In the genomic region with DNA sequence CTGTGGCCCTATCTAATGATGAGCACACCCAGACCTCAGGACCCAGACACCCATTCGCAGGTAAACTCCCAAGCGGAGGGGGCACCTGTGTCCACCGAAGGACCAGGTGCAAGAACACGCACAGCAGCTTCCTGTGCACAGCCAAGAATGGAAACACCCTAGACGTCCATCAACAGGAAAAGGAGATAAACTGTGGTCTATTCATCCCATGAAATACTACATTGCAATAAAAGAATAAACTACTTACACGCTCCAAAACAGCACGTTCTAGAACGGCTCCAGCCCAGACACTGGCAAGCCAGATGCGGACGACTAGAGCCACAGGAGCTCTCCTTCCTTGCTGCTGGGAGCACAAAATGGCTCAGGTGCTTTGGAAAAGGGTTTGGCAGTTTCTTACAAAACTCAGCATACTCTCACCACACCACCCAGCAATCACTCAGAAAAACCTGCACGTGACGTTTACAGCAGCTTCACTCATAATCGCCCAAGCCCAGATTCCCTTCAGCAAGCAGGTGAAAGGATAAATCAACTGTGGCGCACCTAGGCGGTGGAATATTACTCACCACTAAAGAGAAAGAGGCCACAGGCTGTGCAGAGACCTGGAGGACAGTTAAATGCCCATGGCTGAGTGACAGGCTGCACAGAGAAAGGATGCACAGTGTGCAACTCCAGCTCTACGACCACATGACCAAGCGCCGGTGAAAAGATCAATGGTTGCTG, we compare ENCODE assay signal across 2 cellular contexts.
TF ChIP-seq lines count a peak whose summit lies in the region.

No MANE protein-coding gene starts in this region.

TF ChIP-seq in IMR-90, 13 proteins besides CTCF, POLR2A, EP300 and RAD21:
- TF ChIP-seq USF2 (IDR thresholded peaks at IDR 0.05; ENCODE audit: low read depth, low read length) = no peak
- no peak for TF ChIP-seq FOS (IDR thresholded peaks at IDR 0.05; ENCODE audit: low read depth, low read length)
- no peak for TF ChIP-seq CHD1 (IDR thresholded peaks at IDR 0.05; ENCODE audit: low read depth, low read length)
- TF ChIP-seq RFX5 (IDR thresholded peaks at IDR 0.05; ENCODE audit: low read depth, low read length) = no peak
- TF ChIP-seq MXI1 (IDR thresholded peaks at IDR 0.05; ENCODE audit: borderline replicate concordance, low read depth, low read length) = no peak
- TF ChIP-seq, protein P1, sequence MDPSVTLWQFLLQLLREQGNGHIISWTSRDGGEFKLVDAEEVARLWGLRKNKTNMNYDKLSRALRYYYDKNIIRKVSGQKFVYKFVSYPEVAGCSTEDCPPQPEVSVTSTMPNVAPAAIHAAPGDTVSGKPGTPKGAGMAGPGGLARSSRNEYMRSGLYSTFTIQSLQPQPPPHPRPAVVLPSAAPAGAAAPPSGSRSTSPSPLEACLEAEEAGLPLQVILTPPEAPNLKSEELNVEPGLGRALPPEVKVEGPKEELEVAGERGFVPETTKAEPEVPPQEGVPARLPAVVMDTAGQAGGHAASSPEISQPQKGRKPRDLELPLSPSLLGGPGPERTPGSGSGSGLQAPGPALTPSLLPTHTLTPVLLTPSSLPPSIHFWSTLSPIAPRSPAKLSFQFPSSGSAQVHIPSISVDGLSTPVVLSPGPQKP (IDR thresholded peaks at IDR 0.05; ENCODE audit: borderline replicate concordance, low read depth, low read length) = no peak
- no peak for TF ChIP-seq MAFK (IDR thresholded peaks at IDR 0.05; ENCODE audit: low read depth, low read length)
- TF ChIP-seq MAZ (IDR thresholded peaks at IDR 0.05; ENCODE audit: borderline replicate concordance, low read depth, low read length) = no peak
- TF ChIP-seq CEBPB (IDR thresholded peaks at IDR 0.05; ENCODE audit: low read depth, low read length) = no peak
- TF ChIP-seq NFE2L2 (IDR thresholded peaks at IDR 0.05; ENCODE audit: low read depth, low read length) = no peak
- no peak for TF ChIP-seq RCOR1 (IDR thresholded peaks at IDR 0.05; ENCODE audit: insufficient replicate concordance, low read length)
- no peak for TF ChIP-seq BHLHE40 (IDR thresholded peaks at IDR 0.05; ENCODE audit: low read depth, low read length)
- TF ChIP-seq SMC3 (IDR thresholded peaks at IDR 0.05; ENCODE audit: low read depth, low read length) = no peak

TF ChIP-seq in K562, 482 proteins besides CTCF, POLR2A, EP300 and RAD21:
- no peak for TF ChIP-seq MTA3 (IDR thresholded peaks at IDR 0.05; ENCODE audit: borderline replicate concordance)
- peak; percentile 10 for TF ChIP-seq ZNF146 (CRISPR knock-in tag; IDR thresholded peaks at IDR 0.05; ENCODE audit: unreplicated experiment)
